Comparison of ENCODE assay signal across 21 cellular contexts in genomic region chr6:135906542-135906941, GRCh38. TPM values are rescaled to one million over a fixed set of nuclear protein-coding genes. Genes with fewer than 3 reads are reported as not detected.
DNase-seq lines count a peak whose midpoint lies in the region; TF ChIP-seq lines count a peak whose summit lies in the region.
"Had no signal": no experiment of that assay in that cellular context is flagged by ENCODE, and none has a peak within 500 bp of the region (broad histone marks: within the 10 kb centered on the region; RNA-seq: fewer than 3 reads in every experiment).

No MANE protein-coding gene starts in this region.

- TF ChIP-seq CTCF in SK-N-SH (IDR thresholded peaks at IDR 0.05) (no peak), fibroblast of mammary gland (conservative IDR thresholded peaks at IDR 0.05; ENCODE audit: control insufficient read depth, insufficient read depth, low read depth, low read length) (no peak), stomach (IDR thresholded peaks at IDR 0.05) (no peak), thyroid gland (IDR thresholded peaks at IDR 0.05) (no peak)

- H4K20me1 ChIP-seq in GM23248 (ENCODE audit: insufficient read depth) = no peaks in the 10 kb centered on the region
- no peaks in the 10 kb centered on the region for H4K20me1 ChIP-seq in SK-N-SH (ENCODE audit: insufficient read depth)

- CTCF ChIA-PET in SK-N-SH (lab: Yijun Ruan, JAX) = interaction anchor here (1.1 to 1.9 kb wide), 3 partner anchors 10 to 319 kb away, joined by 3 to 4 read pairs (median 4); no protein-coding TSS in a partner anchor

- TF ChIP-seq RAD21 in SK-N-SH (IDR thresholded peaks at IDR 0.05; ENCODE audit: low read length) = no peak

- H2AFZ ChIP-seq in GM23248 (peak overlapping the region; percentile 43; the same call in 1 of the 2 replicates), SK-N-SH (ENCODE audit: low read depth) (peak overlapping the region; percentile 55; the same call in 1 of the 2 replicates)

- DNase-seq in GM23248 (peak; percentile 43), SK-N-SH (no peak), fibroblast of mammary gland (ENCODE audit: low read depth) (peak; percentile 66), renal cortical epithelial cell (ENCODE audit: low read depth) (peak; percentile 48), stomach (no peak), thyroid gland (no peak), amniotic stem cell (lab: John Stamatoyannopoulos, UW) (no peak)
- no peak for DNase-seq in stimulated activated CD4-positive, alpha-beta T cell treated with anti-CD3 and anti-CD28 coated beads, Interleukin-2, amount 100 ng/mL, for 48 hours
- DNase-seq: activated CD4-positive, CD25-positive, alpha-beta regulatory T cell treated with anti-CD3 and anti-CD28 coated beads, Interleukin-2, amount 50 U/mL, for 72 hours; Caco-2; cerebellar nuclear complex; H7; naive thymus-derived CD4-positive, alpha-beta T cell; NCI-H1092; NCI-H2081 treated with DMSO at 0.1 percent for 48 hours; NCI-H526; ovary; stimulated activated CD4-positive, alpha-beta T cell treated with anti-CD3 and anti-CD28 coated beads, Interleukin-2, amount 100 ng/mL, for 24 hours; stimulated activated naive CD8-positive, alpha-beta T cell treated with anti-CD3 and anti-CD28 coated beads, Interleukin-15, amount 100 ng/mL, for 72 hours; T1000; upper lobe of right lung had no signal

- in situ Hi-C loops in GM23248 (cut with MboI) = no loop called here

- H3F3A ChIP-seq in GM23248 (ENCODE audit: insufficient read depth) = peaks cover 32% of the 10 kb centered on the region
- H3F3A ChIP-seq in SK-N-SH (replicated peaks; ENCODE audit: insufficient read depth) = peaks cover 6% of the 10 kb centered on the region

- TF ChIP-seq POLR2A in stomach (IDR thresholded peaks at IDR 0.05) (no peak), thyroid gland (IDR thresholded peaks at IDR 0.05) (no peak)

- H3K4me3 ChIP-seq in GM23248 (no peak overlapping the region), SK-N-SH (ENCODE audit: low read depth in 2 of 2, low read length in 1 of 2) (no peak overlapping the region), fibroblast of mammary gland (ENCODE audit: control insufficient read depth, low read depth, low read length) (no peak overlapping the region), stomach (no peak overlapping the region), thyroid gland (replicated peaks in 1 of 3) (no peak overlapping the region)
- H3K4me3 ChIP-seq: ovary, upper lobe of right lung had no signal

- H3K9me2 ChIP-seq in GM23248 (ENCODE audit: insufficient read depth) (no peaks in the 10 kb centered on the region), SK-N-SH (no peaks in the 10 kb centered on the region)

- H3K4me1 ChIP-seq in GM23248 (ENCODE audit: insufficient read depth) (peaks cover 44% of the 10 kb centered on the region), SK-N-SH (ENCODE audit: control insufficient read depth in 1 of 2, insufficient read depth in 2 of 2, low read depth in 1 of 2, low read length in 1 of 2) (peaks cover 0 to 9% of the 10 kb centered on the region in 2 experiments; a peak in 2 of 4 replicates), stomach (peaks cover 4 to 61% (median 31%) of the 10 kb centered on the region in 4 donors), thyroid gland (peaks cover 29 to 31% of the 10 kb centered on the region in 2 donors)
- H3K4me1 ChIP-seq: Caco-2 had no signal

- POLR2A ChIA-PET in SK-N-SH (lab: Yijun Ruan, JAX) = no interaction called here

- H3K79me2 ChIP-seq in GM23248 (ENCODE audit: insufficient read depth) (no peaks in the 10 kb centered on the region), SK-N-SH (ENCODE audit: insufficient read depth) (no peaks in the 10 kb centered on the region)

- H3K27me3 ChIP-seq in GM23248 (replicated peaks; ENCODE audit: insufficient read depth) (no peaks in the 10 kb centered on the region), SK-N-SH (ENCODE audit: insufficient read depth) (no peaks in the 10 kb centered on the region), stomach (no peaks in the 10 kb centered on the region), thyroid gland (no peaks in the 10 kb centered on the region)
- H3K27me3 ChIP-seq: ovary, upper lobe of right lung had no signal

- H3K36me3 ChIP-seq in GM23248 (ENCODE audit: low read depth) = 0 out of 2 replicates have a peak, but pooled peaks cover 3% of the 10 kb centered on the region
- H3K36me3 ChIP-seq in SK-N-SH (replicated peaks in 1 of 2; ENCODE audit: control insufficient read depth in 1 of 2, insufficient read depth in 2 of 2, low read length in 1 of 2) = no peaks in the 10 kb centered on the region
- no peaks in the 10 kb centered on the region for H3K36me3 ChIP-seq in stomach
- no peaks in the 10 kb centered on the region for H3K36me3 ChIP-seq in thyroid gland
- H3K36me3 ChIP-seq: ovary, upper lobe of right lung had no signal

- WGBS in GM23248 (ENCODE audit: low coverage in 1 of 2, low lambda C conversion rate in 2 of 2, missing lambda C conversion rate in 2 of 2), 2 experiments = 51 to 62% methylated on average over 3 of the region's 3 CpGs
- WGBS in SK-N-SH (ENCODE audit: low lambda C conversion rate) = 54% methylated on average over 3 of the region's 3 CpGs
- 80 to 90% (median 84%) methylated on average over 3 of the region's 3 CpGs for WGBS in stomach, 5 donors
- WGBS in thyroid gland, 2 donors = 89 to 92% methylated on average over 3 of the region's 3 CpGs

- no peak overlapping the region for H3K27ac ChIP-seq in GM23248
- peak overlapping the region in 1 of 2 experiments; percentile 51; a peak in 1 of 4 replicates for H3K27ac ChIP-seq in SK-N-SH (ENCODE audit: low read depth in 2 of 2, low read length in 1 of 2)
- no peak overlapping the region for H3K27ac ChIP-seq in stomach
- peak overlapping the region in 1 of 3 donors; percentile 56 for H3K27ac ChIP-seq in thyroid gland
- H3K27ac ChIP-seq: ovary, upper lobe of right lung had no signal

- no peak for TF ChIP-seq EP300 in SK-N-SH (IDR thresholded peaks at IDR 0.05; ENCODE audit: borderline replicate concordance in 1 of 2, low read depth in 1 of 2, low read length in 1 of 2)
- no peak for TF ChIP-seq EP300 in stomach (IDR thresholded peaks at IDR 0.05)

- H3K9me3 ChIP-seq in GM23248 (ENCODE audit: low read depth) (no peaks in the 10 kb centered on the region), SK-N-SH (no peaks in the 10 kb centered on the region), stomach (no peaks in the 10 kb centered on the region), thyroid gland (no peaks in the 10 kb centered on the region)
- H3K9me3 ChIP-seq: Caco-2, ovary, upper lobe of right lung had no signal

- intact Hi-C loops in stomach (cut with DNase I; ENCODE audit: low total_unique reads) = no loop called here
- intact Hi-C loops in thyroid gland (cut with DNase I) = no loop called here

- no peak overlapping the region for H3K4me2 ChIP-seq in GM23248 (ENCODE audit: unreplicated experiment)
- H3K4me2 ChIP-seq in SK-N-SH = 0 out of 2 replicates have a peak overlapping the region, but pooled peaks have one; percentile 43

- H3K9ac ChIP-seq in GM23248 (no peak overlapping the region), SK-N-SH (no peak overlapping the region)

TF ChIP-seq in SK-N-SH, 30 proteins besides CTCF, POLR2A, EP300 and RAD21:
- TF ChIP-seq GATA2 (CRISPR knock-in tag; IDR thresholded peaks at IDR 0.05) (no peak), FOSL2 (IDR thresholded peaks at IDR 0.05; ENCODE audit: borderline replicate concordance, low read depth) (peak; percentile 41; the same call in 1 of the 2 replicates), TCF12 (IDR thresholded peaks at IDR 0.05) (peak; percentile 33; the same call in 1 of the 2 replicates), SMC3 (IDR thresholded peaks at IDR 0.05; ENCODE audit: low read depth, low read length) (no peak), MEF2A (IDR thresholded peaks at IDR 0.05; ENCODE audit: borderline replicate concordance, low read depth) (no peak), POLR2AphosphoS5 (IDR thresholded peaks at IDR 0.05; ENCODE audit: low read depth, low read length) (no peak), GABPA (IDR thresholded peaks at IDR 0.05; ENCODE audit: low read depth) (no peak), FOXM1 (IDR thresholded peaks at IDR 0.05; ENCODE audit: low read depth) (no peak)

RNA-seq across cellular contexts. Expression of gene PDE7B, which starts 55.0 kb away (rescaled TPM):
- total RNA-seq in GM23248 (2014; rRNA removed; shearing (Covaris generic)) = 5.7 and 6.8 TPM in 2 replicates
- polyA plus RNA-seq in GM23248 (2016; fragmentation: Nextera tagmentation; extraction: Ambion mirVana) (2.7 and 3.1 TPM in 2 replicates), SK-N-SH (2012; rRNA removed) (1.9 and 2.2 TPM in 2 replicates), stomach (1 to 10 TPM in 2 of 3 donors, under 1 TPM in 1; 0.70 to 5.0 (median 2.2) TPM)
- polyA plus RNA-seq in SK-N-SH (2012; cell fraction: cytosol; rRNA removed) = 1.8 and 2.1 TPM in 2 replicates
- 2.7 and 3.0 TPM in 2 replicates for polyA plus RNA-seq in SK-N-SH (2012; cell fraction: nucleus; rRNA removed)
- total RNA-seq in renal cortical epithelial cell (0.35 and 3.2 TPM in 2 replicates), stomach (10 to 100 TPM in 3 of 5 donors, 1 to 10 TPM in 1, under 1 TPM in 1; 0.29 to 73.2 (median 10.3) TPM), thyroid gland (10 to 100 TPM in 1 of 4 donors, 1 to 10 TPM in 3; 7.8 to 13.7 (median 8.6) TPM)
- total RNA-seq: Caco-2, H7 had no signal

Comparison
In these comparisons a context has a peak if more than half of its experiments do, and no peak if none do; other contexts are left out.
1. DNase-seq: peak in GM23248 (single experiment), fibroblast of mammary gland (single experiment) and renal cortical epithelial cell (single experiment); none in SK-N-SH (single experiment), stomach (single experiment), thyroid gland (0 of 2), stimulated activated CD4-positive, alpha-beta T cell treated with anti-CD3 and anti-CD28 coated beads, Interleukin-2, amount 100 ng/mL, for 48 hours (0 of 2) and amniotic stem cell (single experiment).